Comparison of ENCODE assay signal across 10 cellular contexts in the genomic region with DNA sequence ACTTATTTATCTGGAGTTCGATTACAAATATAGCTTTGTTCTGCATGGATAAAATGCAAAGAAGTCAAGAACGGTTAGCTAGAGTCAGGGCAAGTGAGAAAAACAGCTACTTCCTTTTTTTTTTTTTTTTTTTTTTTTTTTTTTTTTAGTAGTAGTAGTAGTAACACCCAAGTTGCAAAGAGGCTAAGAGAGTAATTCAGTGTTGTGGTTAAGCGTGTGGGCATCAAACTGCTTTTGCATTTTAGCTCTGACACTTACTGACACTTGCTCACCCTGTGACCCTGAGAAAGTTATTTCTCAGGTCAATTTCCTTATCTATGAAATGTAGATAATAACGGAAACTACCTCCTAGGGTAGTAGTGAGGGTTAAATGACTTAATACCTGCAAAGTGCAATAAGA.
DNase-seq lines count a peak whose midpoint lies in the region; ATAC-seq and TF ChIP-seq lines count a peak whose summit lies in the region.
"Had no signal": no experiment of that assay in that cellular context is flagged by ENCODE, and none has a peak within 500 bp of the region (broad histone marks: within the 10 kb centered on the region; RNA-seq: fewer than 3 reads in every experiment).

No MANE protein-coding gene starts in this region.

- no peak for TF ChIP-seq POLR2A in spleen (IDR thresholded peaks at IDR 0.05)

- TF ChIP-seq CTCF in OCI-LY3 (IDR thresholded peaks at IDR 0.05; ENCODE audit: low read depth, low read length) (no peak), spleen (IDR thresholded peaks at IDR 0.05 in 8 of 11, conservative IDR thresholded peaks at IDR 0.05 in 3 of 11) (no peak)

- H3K36me3 ChIP-seq in OCI-LY3 (replicated peaks; ENCODE audit: low read depth, low read length) (no peaks in the 10 kb centered on the region), spleen (no peaks in the 10 kb centered on the region)

- peaks cover 52% of the 10 kb centered on the region for H3K27me3 ChIP-seq in OCI-LY3 (ENCODE audit: low read depth, low read length)
- H3K27me3 ChIP-seq in spleen (replicated peaks in 1 of 7): no peaks in the 10 kb centered on the region
- no peaks in the 10 kb centered on the region for H3K27me3 ChIP-seq in right cardiac atrium (ENCODE audit: control insufficient read depth, insufficient read depth)

- H4K20me1 ChIP-seq in OCI-LY3 (ENCODE audit: insufficient read depth, low read length): no peaks in the 10 kb centered on the region

- H3K4me1 ChIP-seq in OCI-LY3 (ENCODE audit: low read length) (peaks cover 11% of the 10 kb centered on the region), spleen (peaks cover 0 to 60% (median 26%) of the 10 kb centered on the region in 6 donors), right cardiac atrium (ENCODE audit: control insufficient read depth, insufficient read depth, low read length) (no peaks in the 10 kb centered on the region)

- H3K4me2 ChIP-seq in OCI-LY3 (ENCODE audit: low read length): peak overlapping the region; percentile 2; the same call in 1 of the 2 replicates

- no peaks in the 10 kb centered on the region for H3K9me3 Mint-ChIP-seq in activated T-cell treated with anti-CD3 and anti-CD28 coated beads, Interleukin-2, amount 50 U/mL, for 4 hours

- intact Hi-C loops in spleen (cut with DNase I; ENCODE audit: low total_unique reads) (no loop called here), right cardiac atrium (cut with DNase I) (loop anchor here in 1 of 4 donors (10.0 kb wide), 1 partner anchor 88 kb away; the partner anchor contains the start of gene BACH2)

- H3K9me3 ChIP-seq in OCI-LY3 (ENCODE audit: insufficient read depth, low read length) (peaks cover 8% of the 10 kb centered on the region; the same call in 1 of the 2 replicates), spleen (no peaks in the 10 kb centered on the region), right cardiac atrium (ENCODE audit: control insufficient read depth, low read length) (no peaks in the 10 kb centered on the region)

- peak; percentile 92 to 95 for ATAC-seq in activated T-cell treated with anti-CD3 and anti-CD28 coated beads, Interleukin-2, amount 50 U/mL, for 4 hours
- peak; percentile 76 for ATAC-seq in HG02973 (IDR thresholded peaks at IDR 0.05; ENCODE audit: unreplicated experiment)
- no peak for ATAC-seq in HG03097 (IDR thresholded peaks at IDR 0.05; ENCODE audit: low FRiP score, unreplicated experiment)
- ATAC-seq in right cardiac atrium: no peak

- peaks cover 2% of the 10 kb centered on the region for H3K27me3 Mint-ChIP-seq in activated T-cell treated with anti-CD3 and anti-CD28 coated beads, Interleukin-2, amount 50 U/mL, for 4 hours (ENCODE audit: low read depth)

- H2AFZ ChIP-seq in OCI-LY3 (ENCODE audit: low read depth, low read length): no peak overlapping the region

- H3K4me3 ChIP-seq in OCI-LY3 (ENCODE audit: low read length) (no peak overlapping the region), spleen (no peak overlapping the region), right cardiac atrium (ENCODE audit: low read length) (no peak overlapping the region)

- no peak overlapping the region for H3K9ac ChIP-seq in OCI-LY3 (ENCODE audit: low read length)

- H3K79me2 ChIP-seq in OCI-LY3 (ENCODE audit: low read length): no peaks in the 10 kb centered on the region

- WGBS in spleen, 5 donors: 7 to 23% (median 14%) methylated on average over 4 of the region's 4 CpGs
- 46% methylated on average over 4 of the region's 4 CpGs for WGBS in right cardiac atrium

- no peak overlapping the region for H3K4me3 Mint-ChIP-seq in activated T-cell treated with anti-CD3 and anti-CD28 coated beads, Interleukin-2, amount 50 U/mL, for 4 hours

- H3K27ac ChIP-seq in OCI-LY3 (ENCODE audit: low read length): no peak overlapping the region
- H3K27ac ChIP-seq in spleen: peak overlapping the region in 7 of 8 donors; percentile 10 to 77 (median 29)
- H3K27ac ChIP-seq in right cardiac atrium (ENCODE audit: low read length): no peak overlapping the region

- no peaks in the 10 kb centered on the region for H3K36me3 Mint-ChIP-seq in activated T-cell treated with anti-CD3 and anti-CD28 coated beads, Interleukin-2, amount 50 U/mL, for 4 hours (ENCODE audit: insufficient read depth)

- no peak for DNase-seq in activated T-cell treated with anti-CD3 and anti-CD28 coated beads, Interleukin-2, amount 50 U/mL, for 4 hours
- DNase-seq in activated T-cell treated with anti-CD3 and anti-CD28 coated beads, Interleukin-2, amount 50 U/mL, for 1 hour: no peak
- DNase-seq in spleen (no peak), right cardiac atrium (no peak), UCSD-AML1 (lab: John Stamatoyannopoulos, UW; ENCODE audit: unreplicated experiment) (no peak)
- DNase-seq: activated CD4-positive, CD25-positive, alpha-beta regulatory T cell; posterior cingulate gyrus had no signal

- peaks cover 41% of the 10 kb centered on the region for H3K4me1 Mint-ChIP-seq in activated T-cell treated with anti-CD3 and anti-CD28 coated beads, Interleukin-2, amount 50 U/mL, for 4 hours (ENCODE audit: low read depth)

Comparison
In these comparisons a context has a peak if more than half of its experiments do, and no peak if none do; other contexts are left out.
1. ATAC-seq: peak in activated T-cell treated with anti-CD3 and anti-CD28 coated beads, Interleukin-2, amount 50 U/mL, for 4 hours (2 of 2) and HG02973 (single experiment); none in HG03097 (single experiment) and right cardiac atrium (0 of 2).
2. H3K27ac ChIP-seq: peak in spleen (7 of 8); none in OCI-LY3 (single experiment) and right cardiac atrium (single experiment).